In the genomic region with DNA sequence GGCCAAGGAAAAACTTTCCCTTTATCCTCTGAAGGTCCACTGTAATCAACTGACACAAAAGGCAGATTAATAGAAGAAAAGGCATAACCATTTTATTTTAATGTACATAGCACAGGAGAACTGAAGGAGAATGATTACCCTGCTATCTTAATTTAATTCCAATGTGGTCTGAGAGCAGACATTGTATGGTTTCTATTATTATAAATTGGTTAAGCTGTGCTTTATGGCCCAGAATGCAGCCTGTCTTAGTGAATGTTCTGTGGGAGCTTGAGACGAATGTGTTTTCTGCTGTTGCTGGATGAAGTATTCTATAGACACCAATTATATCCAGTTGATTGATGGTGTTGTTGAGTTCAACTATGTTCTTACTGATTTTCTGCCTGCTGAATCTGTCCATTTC, we compare ENCODE assay signal across 1 cellular context.
TF ChIP-seq lines count a peak whose summit lies in the region.

No MANE protein-coding gene starts in this region.

TF ChIP-seq in SK-N-SH treated with all-trans-retinoic acid at 6 μM for 48 hours, 23 proteins besides CTCF, POLR2A, EP300 and RAD21 (continued from another document):
- TF ChIP-seq, protein P1, sequence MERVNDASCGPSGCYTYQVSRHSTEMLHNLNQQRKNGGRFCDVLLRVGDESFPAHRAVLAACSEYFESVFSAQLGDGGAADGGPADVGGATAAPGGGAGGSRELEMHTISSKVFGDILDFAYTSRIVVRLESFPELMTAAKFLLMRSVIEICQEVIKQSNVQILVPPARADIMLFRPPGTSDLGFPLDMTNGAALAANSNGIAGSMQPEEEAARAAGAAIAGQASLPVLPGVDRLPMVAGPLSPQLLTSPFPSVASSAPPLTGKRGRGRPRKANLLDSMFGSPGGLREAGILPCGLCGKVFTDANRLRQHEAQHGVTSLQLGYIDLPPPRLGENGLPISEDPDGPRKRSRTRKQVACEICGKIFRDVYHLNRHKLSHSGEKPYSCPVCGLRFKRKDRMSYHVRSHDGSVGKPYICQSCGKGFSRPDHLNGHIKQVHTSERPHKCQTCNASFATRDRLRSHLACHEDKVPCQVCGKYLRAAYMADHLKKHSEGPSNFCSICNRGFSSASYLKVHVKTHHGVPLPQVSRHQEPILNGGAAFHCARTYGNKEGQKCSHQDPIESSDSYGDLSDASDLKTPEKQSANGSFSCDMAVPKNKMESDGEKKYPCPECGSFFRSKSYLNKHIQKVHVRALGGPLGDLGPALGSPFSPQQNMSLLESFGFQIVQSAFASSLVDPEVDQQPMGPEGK (CRISPR knock-in tag; IDR thresholded peaks at IDR 0.05; ENCODE audit: borderline replicate concordance) = no peak; the same call in 1 of the 2 replicates
- TF ChIP-seq OSR1 (CRISPR knock-in tag; IDR thresholded peaks at IDR 0.05) = no peak
- no peak for TF ChIP-seq ESRRG (CRISPR knock-in tag; IDR thresholded peaks at IDR 0.05)
- no peak for TF ChIP-seq ZNF565 (CRISPR knock-in tag; conservative IDR thresholded peaks at IDR 0.05; ENCODE audit: low read depth)
